19 cellular contexts compared by ENCODE assay signal in the genomic region with DNA sequence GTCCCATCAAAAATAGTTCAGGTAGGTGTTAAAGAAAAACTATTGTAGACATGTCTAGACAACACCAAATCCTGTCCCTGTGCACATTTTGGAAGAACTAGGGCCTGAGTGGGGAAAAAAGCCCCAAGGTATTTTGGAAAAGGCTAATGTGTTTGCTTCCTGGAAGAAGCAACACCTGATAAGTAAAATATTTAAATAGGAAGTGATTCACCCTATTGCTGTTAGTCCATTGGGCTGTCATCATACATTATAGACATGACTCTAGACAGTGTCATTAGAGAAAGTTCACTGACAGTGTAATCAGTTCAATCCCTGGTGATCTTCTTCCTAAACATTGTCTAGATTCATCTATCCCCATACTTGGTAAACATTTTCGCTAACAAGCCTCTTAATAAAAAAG.
A peak's percentile ranks its signal among the peaks of the same experiment; 100 is the strongest.
DNase-seq lines count a peak whose midpoint lies in the region; ATAC-seq and TF ChIP-seq lines count a peak whose summit lies in the region.
"Had no signal": no experiment of that assay in that cellular context is flagged by ENCODE, and none has a peak within 500 bp of the region (broad histone marks: within the 10 kb centered on the region; RNA-seq: fewer than 3 reads in every experiment).

No MANE protein-coding gene starts in this region.

- no peaks in the 10 kb centered on the region for H3K27me3 Mint-ChIP-seq in MCF 10A (ENCODE audit: insufficient read depth, unreplicated experiment)
- H3K27me3 Mint-ChIP-seq: CD4-positive, alpha-beta T cell had no signal

- H3K9me3 ChIP-seq in breast epithelium, result no peaks in the 10 kb centered on the region
- H3K9me3 ChIP-seq: A549, HAP-1 had no signal

- CTCF ChIA-PET in MCF 10A (lab: Yijun Ruan, JAX), result interaction anchor here (0.7 kb wide), 1 partner anchor 55 kb away, joined by 4 read pairs; no protein-coding TSS in a partner anchor

- H3K36me3 ChIP-seq in breast epithelium, result no peaks in the 10 kb centered on the region
- H3K36me3 ChIP-seq: HAP-1 had no signal

- H3K4me1 Mint-ChIP-seq in MCF 10A (ENCODE audit: insufficient read depth, unreplicated experiment), result peaks cover 14% of the 10 kb centered on the region

- peak overlapping the region; percentile 21 for H3K27ac Mint-ChIP-seq in MCF 10A (ENCODE audit: low read depth, unreplicated experiment)
- H3K27ac Mint-ChIP-seq: CD4-positive, alpha-beta T cell had no signal

- intact Hi-C loops in MCF 10A (cut with micrococcal nuclease) (no loop called here), breast epithelium (cut with DNase I; ENCODE audit: low total_unique reads) (no loop called here)

- DNase-seq in MCF 10A (ENCODE audit: unreplicated experiment) (peak; percentile 38), breast epithelium (ENCODE audit: low spot score in 2 of 2) (no peak), SW480 (ENCODE audit: low spot score) (peak; percentile 26), epithelial cell of prostate (ENCODE audit: low read depth, low spot score) (no peak), kidney tubule cell (ENCODE audit: low spot score) (peak; percentile 24), superior temporal gyrus (ENCODE audit: extremely low spot score) (no peak), cerebellar nuclear complex (lab: John Stamatoyannopoulos, UW) (no peak)
- DNase-seq: AML-193; CD4-positive, alpha-beta T cell; DMS53; DND-41; EL; GM23248 had no signal

- no peak for TF ChIP-seq POLR2A in breast epithelium (IDR thresholded peaks at IDR 0.05)

- H3K9me3 Mint-ChIP-seq in MCF 10A (ENCODE audit: unreplicated experiment), result peaks cover 29% of the 10 kb centered on the region

- no peak for ATAC-seq in GM18868 (IDR thresholded peaks at IDR 0.05; ENCODE audit: unreplicated experiment)
- ATAC-seq: A549, GM12878 had no signal

- H3K36me3 Mint-ChIP-seq in MCF 10A (ENCODE audit: insufficient read depth, unreplicated experiment), result no peaks in the 10 kb centered on the region

- no peaks in the 10 kb centered on the region for H3K27me3 ChIP-seq in breast epithelium

- H3K27ac ChIP-seq in breast epithelium, result no peak overlapping the region
- H3K27ac ChIP-seq in epithelial cell of prostate, result peak overlapping the region; percentile 93
- H3K27ac ChIP-seq: 22Rv1, A549, C4-2B, GM23248 had no signal

- POLR2A ChIA-PET in MCF 10A (lab: Yijun Ruan, JAX), result no interaction called here

- TF ChIP-seq CTCF in MCF 10A (IDR thresholded peaks at IDR 0.05; ENCODE audit: unreplicated experiment) (no peak), breast epithelium (IDR thresholded peaks at IDR 0.05) (no peak)

- BruUV-seq in MCF 10A (replicated peaks; lab: Mats Ljungman, UMichigan), result no TSS peak

- H3K4me3 ChIP-seq in breast epithelium, result no peak overlapping the region
- H3K4me3 ChIP-seq: A549, GM12878, GM23248, HAP-1 had no signal

- no peak overlapping the region for H3K4me3 Mint-ChIP-seq in MCF 10A (ENCODE audit: unreplicated experiment)
- H3K4me3 Mint-ChIP-seq: CD4-positive, alpha-beta T cell had no signal

- H3K4me1 ChIP-seq in breast epithelium, result no peaks in the 10 kb centered on the region
- H3K4me1 ChIP-seq: A549, HAP-1 had no signal

Comparison
In these comparisons a context has a peak if more than half of its experiments do, and no peak if none do; other contexts are left out.
1. DNase-seq: peak in MCF 10A (single experiment), SW480 (single experiment) and kidney tubule cell (single experiment); none in breast epithelium (0 of 2), epithelial cell of prostate (single experiment), superior temporal gyrus (single experiment) and cerebellar nuclear complex (0 of 2).